ENCODE assay signal across 8 cellular contexts in genomic region chr4:118865091-118865708, GRCh38. TPM values are rescaled to one million over a fixed set of nuclear protein-coding genes. Genes with fewer than 3 reads are reported as not detected.
A peak's percentile ranks its signal among the peaks of the same experiment; 100 is the strongest.
DNase-seq lines count a peak whose midpoint lies in the region; ATAC-seq and TF ChIP-seq lines count a peak whose summit lies in the region.

No MANE protein-coding gene starts in this region.

- H3K27ac Mint-ChIP-seq in CD4-positive, alpha-beta memory T cell: no peak overlapping the region

- H3K27me3 Mint-ChIP-seq in CD4-positive, alpha-beta memory T cell: no peaks in the 10 kb centered on the region

- CTCF ChIA-PET in CD4-positive, alpha-beta memory T cell (lab: Charles Lee; ENCODE audit: partially characterized antibody): interaction anchor here (0.7 to 3.8 kb wide), 23 partner anchors 8 to 171 kb away, joined by 3 to 39 read pairs (median 5); partner anchors contain the start of genes SEC24D and SYNPO2

- H3K9me3 ChIP-seq in CD4-positive, alpha-beta memory T cell (ENCODE audit: control insufficient read depth in 1 of 2, low read length in 2 of 2): no peaks in the 10 kb centered on the region
- H3K9me3 ChIP-seq in body of pancreas (no peaks in the 10 kb centered on the region), tibial artery (no peaks in the 10 kb centered on the region)

- intact Hi-C loops in CD4-positive, alpha-beta memory T cell (cut with micrococcal nuclease): loop anchor here (1.0 kb wide), 1 partner anchor 93 kb away; no protein-coding TSS in a partner anchor
- intact Hi-C loops in body of pancreas (cut with DNase I) (no loop called here), tibial artery (cut with DNase I; ENCODE audit: low total_unique reads) (no loop called here)

- H3K4me1 ChIP-seq in CD4-positive, alpha-beta memory T cell (ENCODE audit: insufficient read depth, low read length): no peaks in the 10 kb centered on the region
- H3K4me1 ChIP-seq in body of pancreas (no peaks in the 10 kb centered on the region), tibial artery (peaks cover 0 to 18% (median 3%) of the 10 kb centered on the region in 4 donors)

- H3K27ac ChIP-seq in CD4-positive, alpha-beta memory T cell (ENCODE audit: low read depth, low read length): no peak overlapping the region
- H3K27ac ChIP-seq in body of pancreas (no peak overlapping the region), tibial artery (peak overlapping the region in 1 of 2 donors; percentile 22)

- H3K36me3 Mint-ChIP-seq in CD4-positive, alpha-beta memory T cell: no peaks in the 10 kb centered on the region

- H3K27me3 ChIP-seq in CD4-positive, alpha-beta memory T cell (ENCODE audit: insufficient read depth, low read length): no peaks in the 10 kb centered on the region
- no peaks in the 10 kb centered on the region for H3K27me3 ChIP-seq in body of pancreas
- H3K27me3 ChIP-seq in tibial artery: no peaks in the 10 kb centered on the region

- TF ChIP-seq POLR2A in body of pancreas (IDR thresholded peaks at IDR 0.05): no peak

- H3K4me3 Mint-ChIP-seq in CD4-positive, alpha-beta memory T cell: no peak overlapping the region

- no peaks in the 10 kb centered on the region for H3K36me3 ChIP-seq in CD4-positive, alpha-beta memory T cell (ENCODE audit: insufficient read depth, low read length)
- H3K36me3 ChIP-seq in body of pancreas (replicated peaks in 1 of 2; ENCODE audit: insufficient read depth in 1 of 2, low read depth in 2 of 2) (no peaks in the 10 kb centered on the region), tibial artery (no peaks in the 10 kb centered on the region)

- 2 to 12% methylated on average over 5 of the region's 5 CpGs for WGBS in body of pancreas, 2 donors

- peak in 4 of 5 donors; percentile 22 to 35 (median 26) for DNase-seq in CD4-positive, alpha-beta memory T cell
- peak; percentile 48 to 61 for DNase-seq in NCI-H526 (lab: John Stamatoyannopoulos, UW)
- peak; percentile 57 to 76 (median 70) for DNase-seq in body of pancreas
- DNase-seq in iPS-NIHi7 (ENCODE audit: extremely low spot score): peak; percentile 85
- DNase-seq in tibial artery: no peak

- POLR2A ChIA-PET in CD4-positive, alpha-beta memory T cell (lab: Charles Lee; ENCODE audit: partially characterized antibody): interaction anchor here (1.2 to 1.3 kb wide), 2 partner anchors 15 to 30 kb away, joined by 3 to 6 read pairs; no protein-coding TSS in a partner anchor

- H3K4me3 ChIP-seq in CD4-positive, alpha-beta memory T cell (ENCODE audit: low read length in 2 of 2): no peak overlapping the region
- H3K4me3 ChIP-seq in body of pancreas: no peak overlapping the region
- H3K4me3 ChIP-seq in tibial artery: no peak overlapping the region

- H3K9me3 Mint-ChIP-seq in CD4-positive, alpha-beta memory T cell: no peaks in the 10 kb centered on the region

- TF ChIP-seq CTCF in body of pancreas (IDR thresholded peaks at IDR 0.05) (peak; percentile 37 to 79 (median 76)), tibial artery (IDR thresholded peaks at IDR 0.05) (peak; percentile 52 to 66)

- no peaks in the 10 kb centered on the region for H3K4me1 Mint-ChIP-seq in CD4-positive, alpha-beta memory T cell

- peak; percentile 84 for ATAC-seq in GM18907 (IDR thresholded peaks at IDR 0.05; ENCODE audit: unreplicated experiment)
- peak; percentile 90 for ATAC-seq in HG03457 (IDR thresholded peaks at IDR 0.05; ENCODE audit: unreplicated experiment)
- ATAC-seq in body of pancreas: peak; percentile 99
- no peak for ATAC-seq in HG03521 (IDR thresholded peaks at IDR 0.05; ENCODE audit: unreplicated experiment)

RNA-seq across cellular contexts. Expression of gene SYNPO2, which starts 23.5 kb away (rescaled TPM):
- 1 to 10 TPM; 1.3 to 1.4 TPM for total RNA-seq in CD4-positive, alpha-beta memory T cell
- under 1 TPM; 0.04 to 0.34 TPM for polyA plus RNA-seq in CD4-positive, alpha-beta memory T cell
- total RNA-seq in body of pancreas: 10 to 100 TPM in 1 of 2 donors, 1 to 10 TPM in 1; 7.6 to 19.5 TPM

RNA-seq across cellular contexts. Expression of gene SEC24D, which starts 29.3 kb away (rescaled TPM):
- 10 to 100 TPM; 34.5 to 36.8 TPM for total RNA-seq in CD4-positive, alpha-beta memory T cell
- 10 to 100 TPM; 16.1 to 25.9 TPM for polyA plus RNA-seq in CD4-positive, alpha-beta memory T cell
- total RNA-seq in body of pancreas: 10 to 100 TPM; 39.7 to 58.7 TPM

Comparison
In these comparisons a context has a peak if more than half of its experiments do, and no peak if none do; other contexts are left out.
1. DNase-seq: peak in CD4-positive, alpha-beta memory T cell (4 of 5), NCI-H526 (2 of 2), body of pancreas (4 of 4) and iPS-NIHi7 (single experiment); none in tibial artery (0 of 2).